Comparison of ENCODE assay signal across 15 cellular contexts in genomic region chr2:50611261-50612020, GRCh38.
"Had no signal": no experiment of that assay in that cellular context is flagged by ENCODE, and none has a peak within 500 bp of the region (broad histone marks: within the 10 kb centered on the region; RNA-seq: fewer than 3 reads in every experiment).

No MANE protein-coding gene starts in this region.

- H3K4me1 ChIP-seq: breast epithelium, left ventricle myocardium inferior had no signal

- H3K36me3 ChIP-seq: breast epithelium, left ventricle myocardium inferior, thoracic aorta had no signal

- H3K4me3 ChIP-seq: breast epithelium, left ventricle myocardium inferior, thoracic aorta had no signal

- H3K27me3 Mint-ChIP-seq: activated naive CD8-positive, alpha-beta T cell; activated T-cell treated with anti-CD3 and anti-CD28 coated beads, Interleukin-2, amount 50 U/mL, for 24 hours; memory B cell; stimulated activated naive CD8-positive, alpha-beta T cell treated with anti-CD3 and anti-CD28 coated beads, Interleukin-15, Interleukin-2, amounts not matched to agents 100 ng/mL and 50 ng/mL, for 24 hours had no signal

- H3K27me3 ChIP-seq: breast epithelium, foreskin keratinocyte had no signal

- DNase-seq: activated CD4-positive, alpha-beta T cell treated with anti-CD3 and anti-CD28 coated beads, Interleukin-2, amount 50 U/mL, for 4 hours; activated CD4-positive, CD25-positive, alpha-beta regulatory T cell treated with anti-CD3 and anti-CD28 coated beads, Interleukin-2, amount 50 U/mL, for 72 hours; activated effector memory CD4-positive, alpha-beta T cell treated with anti-CD3 and anti-CD28 coated beads, Interleukin-2, amount 50 U/mL, for 16 hours; activated T-cell treated with anti-CD3 and anti-CD28 coated beads, Interleukin-2, amount 50 U/mL, for 24 hours; head of caudate nucleus; left ventricle myocardium inferior; stimulated activated CD4-positive, alpha-beta T cell treated with anti-CD3 and anti-CD28 coated beads, Interleukin-12 subunit alpha, Interleukin-12 subunit beta, amount 100 ng/mL, for 4 hours; stimulated activated CD4-positive, alpha-beta T cell treated with anti-CD3 and anti-CD28 coated beads, Interleukin-2, amount 100 ng/mL, for 48 hours; T-helper 9 cell had no signal

- H3K9me3 ChIP-seq: breast epithelium, left ventricle myocardium inferior, thoracic aorta had no signal

- H3K27ac Mint-ChIP-seq: activated naive CD8-positive, alpha-beta T cell; activated T-cell treated with anti-CD3 and anti-CD28 coated beads, Interleukin-2, amount 50 U/mL, for 24 hours; memory B cell; stimulated activated naive CD8-positive, alpha-beta T cell treated with anti-CD3 and anti-CD28 coated beads, Interleukin-15, Interleukin-2, amounts not matched to agents 100 ng/mL and 50 ng/mL, for 24 hours had no signal

- H3K4me3 Mint-ChIP-seq: activated naive CD8-positive, alpha-beta T cell; activated T-cell treated with anti-CD3 and anti-CD28 coated beads, Interleukin-2, amount 50 U/mL, for 24 hours; memory B cell; stimulated activated naive CD8-positive, alpha-beta T cell treated with anti-CD3 and anti-CD28 coated beads, Interleukin-15, Interleukin-2, amounts not matched to agents 100 ng/mL and 50 ng/mL, for 24 hours had no signal

- H3K4me1 Mint-ChIP-seq: memory B cell had no signal

- H3K36me3 Mint-ChIP-seq: activated naive CD8-positive, alpha-beta T cell; memory B cell had no signal
